In genomic region chr15:71788646-71789579, GRCh38 we compare ENCODE assay signal across 20 cellular contexts. TPM values are rescaled to one million over a fixed set of nuclear protein-coding genes. Genes with fewer than 3 reads are reported as not detected.
"Had no signal": no experiment of that assay in that cellular context is flagged by ENCODE, and none has a peak within 500 bp of the region (broad histone marks: within the 10 kb centered on the region; RNA-seq: fewer than 3 reads in every experiment).

No MANE protein-coding gene starts in this region.

- H3K27ac ChIP-seq: adrenal gland, lower lobe of right lung, prostate gland, right lobe of liver, thoracic aorta had no signal

- H3K4me3 ChIP-seq: adrenal gland, lower lobe of right lung, mucosa of descending colon, prostate gland, right lobe of liver, thoracic aorta had no signal

- H3K9me3 ChIP-seq: adrenal gland, lower lobe of right lung, mucosa of descending colon, prostate gland, right lobe of liver, thoracic aorta had no signal

- ATAC-seq: activated CD8-positive, alpha-beta T cell treated with anti-CD3 and anti-CD28 coated beads, Interleukin-2, amount 10 ng/mL, durations not matched to agents 7 days and 5 days; activated T-helper 17 cell treated with anti-CD3 and anti-CD28 coated beads, Interleukin-2, amount 50 U/mL, for 72 hours; effector memory CD8-positive, alpha-beta T cell; left cardiac atrium; mucosa of descending colon; right lobe of liver; stimulated activated naive CD8-positive, alpha-beta T cell treated with anti-CD3 and anti-CD28 coated beads, Interleukin-15, amount 100 ng/mL, for 72 hours had no signal

- DNase-seq: activated CD8-positive, alpha-beta T cell treated with anti-CD3 and anti-CD28 coated beads, Interleukin-2, amount 10 ng/mL, durations not matched to agents 7 days and 5 days; activated naive CD4-positive, alpha-beta T cell treated with anti-CD3 and anti-CD28 coated beads, Interleukin-2, amount 10 ng/mL, durations not matched to agents 7 days and 5 days; caudate nucleus; cortex of kidney; effector memory CD8-positive, alpha-beta T cell; erythroblast; left cardiac atrium; lower lobe of right lung; mucosa of descending colon; stimulated activated CD4-positive, alpha-beta T cell treated with anti-CD3 and anti-CD28 coated beads, Interleukin-12 subunit alpha, Interleukin-12 subunit beta, amount 100 ng/mL, for 4 hours; stimulated activated CD4-positive, alpha-beta T cell treated with anti-CD3 and anti-CD28 coated beads, Interleukin-4, amount 100 ng/mL, for 1 hour; stimulated activated naive CD8-positive, alpha-beta T cell treated with anti-CD3 and anti-CD28 coated beads, Interleukin-15, amount 100 ng/mL, for 72 hours; SW 1271 had no signal

- H3K4me1 ChIP-seq: adrenal gland, lower lobe of right lung, prostate gland, right lobe of liver had no signal

- H3K9me3 Mint-ChIP-seq: activated naive CD4-positive, alpha-beta T cell treated with anti-CD3 and anti-CD28 coated beads, Interleukin-2, amount 10 ng/mL, durations not matched to agents 7 days and 5 days; activated T-helper 17 cell treated with anti-CD3 and anti-CD28 coated beads, Interleukin-2, amount 50 U/mL, for 72 hours; effector memory CD8-positive, alpha-beta T cell; natural killer cell treated with Interleukin-12 subunit alpha and Interleukin-12 subunit beta and Interleukin-15 and Interleukin-18, amount 100 ng/mL, for 72 hours; stimulated activated naive CD8-positive, alpha-beta T cell treated with anti-CD3 and anti-CD28 coated beads, Interleukin-15, amount 100 ng/mL, for 72 hours; T-helper 2 cell treated with Interferon-gamma antibody and Interleukin-4, amounts not matched to agents 5 μg/mL and 100 μg/mL, for 36 hours had no signal

- H3K27me3 ChIP-seq: adrenal gland, right lobe of liver had no signal

- H3K4me1 Mint-ChIP-seq: activated naive CD4-positive, alpha-beta T cell treated with anti-CD3 and anti-CD28 coated beads, Interleukin-2, amount 10 ng/mL, durations not matched to agents 7 days and 5 days; activated T-helper 17 cell treated with anti-CD3 and anti-CD28 coated beads, Interleukin-2, amount 50 U/mL, for 72 hours; stimulated activated naive CD8-positive, alpha-beta T cell treated with anti-CD3 and anti-CD28 coated beads, Interleukin-15, amount 100 ng/mL, for 72 hours had no signal

- H3K27ac Mint-ChIP-seq: activated CD8-positive, alpha-beta T cell treated with anti-CD3 and anti-CD28 coated beads, Interleukin-2, amount 10 ng/mL, durations not matched to agents 7 days and 5 days; activated naive CD4-positive, alpha-beta T cell treated with anti-CD3 and anti-CD28 coated beads, Interleukin-2, amount 10 ng/mL, durations not matched to agents 7 days and 5 days; activated T-helper 17 cell treated with anti-CD3 and anti-CD28 coated beads, Interleukin-2, amount 50 U/mL, for 72 hours; effector memory CD8-positive, alpha-beta T cell; natural killer cell treated with Interleukin-12 subunit alpha and Interleukin-12 subunit beta and Interleukin-15 and Interleukin-18, amount 100 ng/mL, for 72 hours; stimulated activated naive CD8-positive, alpha-beta T cell treated with anti-CD3 and anti-CD28 coated beads, Interleukin-15, amount 100 ng/mL, for 72 hours; T-helper 2 cell treated with Interferon-gamma antibody and Interleukin-4, amounts not matched to agents 5 μg/mL and 100 μg/mL, for 36 hours had no signal

- H3K4me3 Mint-ChIP-seq: activated CD8-positive, alpha-beta T cell treated with anti-CD3 and anti-CD28 coated beads, Interleukin-2, amount 10 ng/mL, durations not matched to agents 7 days and 5 days; activated naive CD4-positive, alpha-beta T cell treated with anti-CD3 and anti-CD28 coated beads, Interleukin-2, amount 10 ng/mL, durations not matched to agents 7 days and 5 days; activated T-helper 17 cell treated with anti-CD3 and anti-CD28 coated beads, Interleukin-2, amount 50 U/mL, for 72 hours; effector memory CD8-positive, alpha-beta T cell; natural killer cell treated with Interleukin-12 subunit alpha and Interleukin-12 subunit beta and Interleukin-15 and Interleukin-18, amount 100 ng/mL, for 72 hours; stimulated activated naive CD8-positive, alpha-beta T cell treated with anti-CD3 and anti-CD28 coated beads, Interleukin-15, amount 100 ng/mL, for 72 hours; T-helper 2 cell treated with Interferon-gamma antibody and Interleukin-4, amounts not matched to agents 5 μg/mL and 100 μg/mL, for 36 hours had no signal

- H3K36me3 ChIP-seq: adrenal gland, lower lobe of right lung, prostate gland, right lobe of liver, thoracic aorta had no signal

- H3K36me3 Mint-ChIP-seq: activated naive CD4-positive, alpha-beta T cell treated with anti-CD3 and anti-CD28 coated beads, Interleukin-2, amount 10 ng/mL, durations not matched to agents 7 days and 5 days; natural killer cell treated with Interleukin-12 subunit alpha and Interleukin-12 subunit beta and Interleukin-15 and Interleukin-18, amount 100 ng/mL, for 72 hours had no signal

RNA-seq across cellular contexts. Expression of gene NR2E3, which starts 21.4 kb away (rescaled TPM):
- total RNA-seq: activated CD8-positive, alpha-beta T cell treated with anti-CD3 and anti-CD28 coated beads, Interleukin-2, amount 10 ng/mL, durations not matched to agents 7 days and 5 days; activated T-helper 17 cell treated with anti-CD3 and anti-CD28 coated beads, Interleukin-2, amount 50 U/mL, for 72 hours; left cardiac atrium; lower lobe of right lung; natural killer cell treated with Interleukin-12 subunit alpha and Interleukin-12 subunit beta and Interleukin-15 and Interleukin-18, amount 100 ng/mL, for 72 hours had no signal
